ENCODE assay signal across 13 cellular contexts in the genomic region with DNA sequence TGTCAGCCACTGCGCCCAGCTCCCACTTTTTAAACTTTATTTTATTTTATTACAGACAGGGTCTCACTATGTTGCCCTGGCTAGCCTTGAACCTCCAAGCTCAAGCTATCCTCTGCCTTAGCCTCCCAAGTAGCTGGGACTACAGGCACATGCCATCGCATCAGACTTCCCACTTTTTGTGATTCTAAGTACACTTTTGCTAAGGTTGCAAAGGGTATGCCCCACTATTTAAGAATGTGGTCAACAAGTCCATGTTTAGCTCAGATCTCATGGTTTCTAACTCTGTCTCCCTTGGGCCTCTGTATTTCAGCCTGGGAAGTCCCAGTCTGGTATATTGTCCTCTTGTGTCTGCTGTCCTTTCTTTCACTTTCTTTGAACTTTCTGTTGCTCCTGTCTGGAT. TPM values are rescaled to one million over a fixed set of nuclear protein-coding genes. Genes with fewer than 3 reads are reported as not detected.
DNase-seq lines count a peak whose midpoint lies in the region; ATAC-seq, FAIRE-seq and TF ChIP-seq lines count a peak whose summit lies in the region.
"Had no signal": no experiment of that assay in that cellular context is flagged by ENCODE, and none has a peak within 500 bp of the region (broad histone marks: within the 10 kb centered on the region; RNA-seq: fewer than 3 reads in every experiment).

No MANE protein-coding gene starts in this region.

- no peak for TF ChIP-seq CTCF in activated CD8-positive, alpha-beta T cell treated with anti-CD3 and anti-CD28 coated beads for 36 hours (IDR thresholded peaks at IDR 0.05)

- H3K9me3 Mint-ChIP-seq in activated CD8-positive, alpha-beta T cell treated with anti-CD3 and anti-CD28 coated beads for 36 hours, result no peaks in the 10 kb centered on the region
- H3K9me3 Mint-ChIP-seq: activated CD4-positive, alpha-beta T cell treated with anti-CD3 and anti-CD28 coated beads, Interleukin-2, amount 10 ng/mL, durations not matched to agents 24 days and 14 days; activated naive CD4-positive, alpha-beta T cell treated with anti-CD3 and anti-CD28 coated beads for 36 hours; H9; IgD-negative memory B cell had no signal

- CTCF ChIA-PET in activated CD8-positive, alpha-beta T cell treated with anti-CD3 and anti-CD28 coated beads for 36 hours (lab: Charles Lee), result interaction anchor here (1.2 kb wide), 2 partner anchors 10 to 91 kb away, joined by 3 to 4 read pairs; no protein-coding TSS in a partner anchor

- H3K4me3 ChIP-seq in H7 (ENCODE audit: insufficient read depth, low read depth, low read length), result no peak overlapping the region

- H3K27me3 ChIP-seq in H7 (ENCODE audit: control insufficient read depth, insufficient read depth, low read length), result no peaks in the 10 kb centered on the region

- FAIRE-seq in RCC 7860 (lab: Jason Lieb, UNC), result no peak

- POLR2A ChIA-PET in activated CD8-positive, alpha-beta T cell treated with anti-CD3 and anti-CD28 coated beads for 36 hours (lab: Charles Lee), result interaction anchor here (0.7 kb wide), 1 partner anchor 10 kb away, joined by 3 read pairs; no protein-coding TSS in a partner anchor

- no peaks in the 10 kb centered on the region for H3K36me3 ChIP-seq in H7 (replicated peaks; ENCODE audit: control insufficient read depth, insufficient read depth, low read length)

- intact Hi-C loops in activated CD8-positive, alpha-beta T cell treated with anti-CD3 and anti-CD28 coated beads for 36 hours (cut with micrococcal nuclease), result no loop called here

- no peaks in the 10 kb centered on the region for H3K27me3 Mint-ChIP-seq in activated CD8-positive, alpha-beta T cell treated with anti-CD3 and anti-CD28 coated beads for 36 hours
- H3K27me3 Mint-ChIP-seq: IgD-negative memory B cell had no signal

- no peak overlapping the region for H3K4me3 Mint-ChIP-seq in activated CD8-positive, alpha-beta T cell treated with anti-CD3 and anti-CD28 coated beads for 36 hours
- H3K4me3 Mint-ChIP-seq: activated CD4-positive, alpha-beta T cell treated with anti-CD3 and anti-CD28 coated beads, Interleukin-2, amount 10 ng/mL, durations not matched to agents 24 days and 14 days; activated naive CD4-positive, alpha-beta T cell treated with anti-CD3 and anti-CD28 coated beads for 36 hours; H9; IgD-negative memory B cell had no signal

- peaks cover 19% of the 10 kb centered on the region for H3K4me1 Mint-ChIP-seq in activated CD8-positive, alpha-beta T cell treated with anti-CD3 and anti-CD28 coated beads for 36 hours (ENCODE audit: low read depth)

- H3K36me3 Mint-ChIP-seq in activated CD8-positive, alpha-beta T cell treated with anti-CD3 and anti-CD28 coated beads for 36 hours (ENCODE audit: low read depth), result no peaks in the 10 kb centered on the region
- H3K36me3 Mint-ChIP-seq: IgD-negative memory B cell had no signal

- ATAC-seq in GM19043 (IDR thresholded peaks at IDR 0.05; ENCODE audit: low read depth, unreplicated experiment), result peak; percentile 74
- peak; percentile 78 for ATAC-seq in HG02571 (IDR thresholded peaks at IDR 0.05; ENCODE audit: unreplicated experiment)
- ATAC-seq in HG03378 (IDR thresholded peaks at IDR 0.05; ENCODE audit: unreplicated experiment), result peak; percentile 88
- ATAC-seq in activated CD8-positive, alpha-beta T cell treated with anti-CD3 and anti-CD28 coated beads for 36 hours, result no peak
- ATAC-seq: esophagus mucosa had no signal

- no peak for DNase-seq in activated CD8-positive, alpha-beta T cell treated with anti-CD3 and anti-CD28 coated beads for 36 hours
- DNase-seq in RCC 7860 (ENCODE audit: low spot score) (no peak), H7 (no peak), SHP77 treated with DMSO at 0.1 percent for 48 hours (lab: John Stamatoyannopoulos, UW) (no peak)
- DNase-seq: activated CD4-positive, alpha-beta T cell treated with anti-CD3 and anti-CD28 coated beads, Interleukin-2, amount 10 ng/mL, durations not matched to agents 24 days and 14 days; activated naive CD4-positive, alpha-beta T cell treated with anti-CD3 and anti-CD28 coated beads for 36 hours; H9; NCI-H2029 had no signal

- no peak overlapping the region for H3K27ac Mint-ChIP-seq in activated CD8-positive, alpha-beta T cell treated with anti-CD3 and anti-CD28 coated beads for 36 hours
- H3K27ac Mint-ChIP-seq: activated CD4-positive, alpha-beta T cell treated with anti-CD3 and anti-CD28 coated beads, Interleukin-2, amount 10 ng/mL, durations not matched to agents 24 days and 14 days; activated naive CD4-positive, alpha-beta T cell treated with anti-CD3 and anti-CD28 coated beads for 36 hours; IgD-negative memory B cell had no signal

RNA-seq across cellular contexts. Expression of gene EXPH5, which starts 35.3 kb away (rescaled TPM):
- total RNA-seq in activated CD8-positive, alpha-beta T cell treated with anti-CD3 and anti-CD28 coated beads for 36 hours, result 1 to 10 TPM; 2.9 to 4.1 TPM
- total RNA-seq in H7 (2014; rRNA removed; shearing (Covaris generic)), result 1.2 and 1.9 TPM in 2 replicates
